17 cellular contexts compared by ENCODE assay signal in the genomic region with DNA sequence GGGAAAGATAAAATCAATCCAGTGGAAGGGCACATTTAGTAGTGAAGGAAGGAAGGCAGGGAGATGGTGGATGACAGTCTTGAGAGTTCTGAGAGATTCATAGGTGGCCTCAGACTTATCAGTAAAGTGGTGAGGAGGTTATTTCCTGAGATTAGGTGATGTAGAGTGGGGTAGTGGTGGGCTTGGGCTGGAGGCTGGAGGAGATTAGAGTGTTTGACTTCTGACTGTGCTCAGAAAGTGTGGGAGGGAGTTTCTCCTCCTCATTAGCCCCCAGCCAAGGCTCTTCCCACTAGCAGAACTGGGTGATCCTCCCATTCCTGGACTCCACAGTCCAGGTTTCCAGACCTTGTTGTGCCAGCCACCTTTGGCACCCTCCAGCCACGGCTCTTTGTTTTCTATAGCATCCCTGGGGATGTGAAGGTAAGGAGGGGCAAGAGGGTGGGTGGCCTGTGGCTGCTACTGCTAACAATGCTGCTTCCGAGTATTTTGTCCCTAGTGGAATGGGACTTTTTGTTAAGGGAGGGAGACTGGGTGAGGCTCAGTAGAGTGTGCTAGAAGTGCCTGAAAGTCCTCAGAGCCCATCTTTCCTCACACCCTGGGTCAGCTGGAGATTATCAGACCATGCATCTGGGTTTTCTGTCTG.
DNase-seq lines count a peak whose midpoint lies in the region; ATAC-seq and TF ChIP-seq lines count a peak whose summit lies in the region.
"Had no signal": no experiment of that assay in that cellular context is flagged by ENCODE, and none has a peak within 500 bp of the region (broad histone marks: within the 10 kb centered on the region; RNA-seq: fewer than 3 reads in every experiment).

No MANE protein-coding gene starts in this region.

- H3K4me1 ChIP-seq in mammary epithelial cell (ENCODE audit: insufficient read depth, low read length), result peaks cover 5% of the 10 kb centered on the region
- no peaks in the 10 kb centered on the region for H3K4me1 ChIP-seq in endodermal cell (ENCODE audit: control insufficient read depth, insufficient read depth, low read length)
- peaks cover 0 to 2% of the 10 kb centered on the region in 2 donors for H3K4me1 ChIP-seq in aorta (ENCODE audit: control insufficient read depth in 1 of 2, insufficient read depth in 2 of 2, low read length in 2 of 2)
- H3K4me1 ChIP-seq: A549, HAP-1 had no signal

- H3K27me3 Mint-ChIP-seq in MCF 10A (ENCODE audit: insufficient read depth, unreplicated experiment) (no peaks in the 10 kb centered on the region), HFFc6 (ENCODE audit: insufficient read depth) (no peaks in the 10 kb centered on the region), endodermal cell (ENCODE audit: insufficient read depth) (peaks cover 36% of the 10 kb centered on the region)

- POLR2A ChIA-PET in MCF 10A (lab: Yijun Ruan, JAX), result no interaction called here

- no peak for DNase-seq in MCF 10A (ENCODE audit: unreplicated experiment)
- DNase-seq in mammary epithelial cell, result no peak
- DNase-seq in HFFc6, result no peak
- peak; percentile 30 for DNase-seq in endodermal cell
- no peak for DNase-seq in aorta
- DNase-seq: AML-193; Caco-2; CD4-positive, alpha-beta T cell; DMS153; DMS79; GDM1 had no signal

- in situ Hi-C loops in mammary epithelial cell (cut with MboI; ENCODE audit: low sequenced_read_pairs in 2 of 2), result no loop called here

- H3K27ac Mint-ChIP-seq in MCF 10A (ENCODE audit: low read depth, unreplicated experiment) (peak overlapping the region; percentile 24), HFFc6 (peak overlapping the region; percentile 7; the same call in 1 of the 2 replicates), endodermal cell (no peak overlapping the region)
- H3K27ac Mint-ChIP-seq: CD4-positive, alpha-beta T cell had no signal

- no peak overlapping the region for H3K4me3 Mint-ChIP-seq in MCF 10A (ENCODE audit: unreplicated experiment)
- no peak overlapping the region for H3K4me3 Mint-ChIP-seq in HFFc6
- no peak overlapping the region for H3K4me3 Mint-ChIP-seq in endodermal cell
- H3K4me3 Mint-ChIP-seq: CD4-positive, alpha-beta T cell had no signal

- H3K9me3 Mint-ChIP-seq in MCF 10A (ENCODE audit: unreplicated experiment) (peaks cover 5% of the 10 kb centered on the region), HFFc6 (no peaks in the 10 kb centered on the region), endodermal cell (no peaks in the 10 kb centered on the region)
- H3K9me3 Mint-ChIP-seq: CD4-positive, alpha-beta T cell had no signal

- CTCF ChIA-PET in MCF 10A (lab: Yijun Ruan, JAX), result interaction anchor here (0.5 to 0.7 kb wide), 3 partner anchors 101 to 1070 kb away, joined by 3 to 4 read pairs (median 3); no protein-coding TSS in a partner anchor
- CTCF ChIA-PET in mammary epithelial cell (lab: Charles Lee; ENCODE audit: low non-redundant PET), result no interaction called here

- peaks cover 12% of the 10 kb centered on the region for H3K4me1 Mint-ChIP-seq in MCF 10A (ENCODE audit: insufficient read depth, unreplicated experiment)
- H3K4me1 Mint-ChIP-seq in HFFc6 (ENCODE audit: low read depth), result peaks cover 34% of the 10 kb centered on the region
- H3K4me1 Mint-ChIP-seq in endodermal cell, result peaks cover 11% of the 10 kb centered on the region

- H3K27ac ChIP-seq in mammary epithelial cell (ENCODE audit: insufficient read depth, low read depth, low read length) (no peak overlapping the region), endodermal cell (ENCODE audit: low read depth, low read length) (no peak overlapping the region), aorta (ENCODE audit: low read depth in 1 of 2, low read length in 2 of 2) (no peak overlapping the region)
- H3K27ac ChIP-seq: 22Rv1, A549, C4-2B had no signal

- peak; percentile 19 for ATAC-seq in aorta (ENCODE audit: low FRiP score)
- no peak for ATAC-seq in GM21825 (IDR thresholded peaks at IDR 0.05; ENCODE audit: unreplicated experiment)
- ATAC-seq in HG02885 (IDR thresholded peaks at IDR 0.05; ENCODE audit: poor library complexity, unreplicated experiment), result no peak
- ATAC-seq: A549 had no signal

- H2AFZ ChIP-seq in mammary epithelial cell (ENCODE audit: low read depth, low read length), result no peak overlapping the region

- WGBS in mammary epithelial cell (ENCODE audit: low coverage, missing lambda C conversion rate), result 28% methylated on average over 2 of the region's 2 CpGs
- 80 to 93% methylated on average over 2 of the region's 2 CpGs for WGBS in endodermal cell (ENCODE audit: insufficient coverage in 1 of 2, insufficient read length in 1 of 2), 2 experiments
- 44 to 73% methylated on average over 2 of the region's 2 CpGs for WGBS in aorta, 2 donors

- no peak for TF ChIP-seq CTCF in MCF 10A (IDR thresholded peaks at IDR 0.05; ENCODE audit: unreplicated experiment)
- no peak for TF ChIP-seq CTCF in mammary epithelial cell (conservative IDR thresholded peaks at IDR 0.05 in 1 of 2, IDR thresholded peaks at IDR 0.05 in 1 of 2; ENCODE audit: extremely low read depth in 1 of 2, insufficient read depth in 1 of 2, low read depth in 1 of 2, low read length in 2 of 2)
- no peak for TF ChIP-seq CTCF in HFFc6 (IDR thresholded peaks at IDR 0.05)
- TF ChIP-seq CTCF in endodermal cell (conservative IDR thresholded peaks at IDR 0.05), result no peak

- H3K36me3 Mint-ChIP-seq in MCF 10A (ENCODE audit: insufficient read depth, unreplicated experiment) (no peaks in the 10 kb centered on the region), HFFc6 (ENCODE audit: low read depth) (no peaks in the 10 kb centered on the region), endodermal cell (ENCODE audit: low read depth) (no peaks in the 10 kb centered on the region)

- H3K9ac ChIP-seq in mammary epithelial cell (ENCODE audit: insufficient read depth, low read length) (no peak overlapping the region), endodermal cell (ENCODE audit: extremely low read depth, low read length, poor library complexity, severe bottlenecking) (no peak overlapping the region)

- H3K4me3 ChIP-seq in mammary epithelial cell (replicated peaks in 1 of 3; ENCODE audit: insufficient read depth in 1 of 3, low read depth in 2 of 3, low read length in 3 of 3) (no peak overlapping the region), endodermal cell (ENCODE audit: low read length) (no peak overlapping the region), aorta (ENCODE audit: low read length in 2 of 2) (no peak overlapping the region)
- H3K4me3 ChIP-seq: A549, HAP-1 had no signal

- H3K79me2 ChIP-seq in mammary epithelial cell (ENCODE audit: insufficient read depth, low read length), result no peaks in the 10 kb centered on the region

- intact Hi-C loops in MCF 10A (cut with micrococcal nuclease) (no loop called here), mammary epithelial cell (cut with micrococcal nuclease) (no loop called here), aorta (cut with DNase I) (no loop called here)

- BruUV-seq in MCF 10A (replicated peaks; lab: Mats Ljungman, UMichigan), result no TSS peak
- BruUV-seq in mammary epithelial cell (replicated peaks; lab: Mats Ljungman, UMichigan), result no TSS peak

- H3K36me3 ChIP-seq in mammary epithelial cell (ENCODE audit: insufficient read depth, low read length) (no peaks in the 10 kb centered on the region), endodermal cell (ENCODE audit: control insufficient read depth, insufficient read depth, low read length) (no peaks in the 10 kb centered on the region), aorta (ENCODE audit: control insufficient read depth in 1 of 2, insufficient read depth in 2 of 2, low read length in 1 of 2) (no peaks in the 10 kb centered on the region)
- H3K36me3 ChIP-seq: HAP-1 had no signal

- H4K20me1 ChIP-seq in mammary epithelial cell (ENCODE audit: insufficient read depth, low read length), result no peaks in the 10 kb centered on the region

- no peaks in the 10 kb centered on the region for H3K9me3 ChIP-seq in mammary epithelial cell (replicated peaks; ENCODE audit: insufficient read depth, low read length)
- H3K9me3 ChIP-seq in endodermal cell (ENCODE audit: control insufficient read depth, low read length), result peaks cover 20% of the 10 kb centered on the region
- H3K9me3 ChIP-seq in aorta (ENCODE audit: control insufficient read depth, low read length), result no peaks in the 10 kb centered on the region
- H3K9me3 ChIP-seq: A549, Caco-2, HAP-1 had no signal

- H3K27me3 ChIP-seq in mammary epithelial cell (ENCODE audit: insufficient read depth, low read length) (no peaks in the 10 kb centered on the region), endodermal cell (ENCODE audit: control insufficient read depth, insufficient read depth, low read length, poor library complexity, severe bottlenecking) (peaks cover 9% of the 10 kb centered on the region), aorta (ENCODE audit: control insufficient read depth in 1 of 2, insufficient read depth in 2 of 2, low read length in 1 of 2) (no peaks in the 10 kb centered on the region)

- no peak overlapping the region for H3K4me2 ChIP-seq in mammary epithelial cell (ENCODE audit: insufficient read depth, low read depth, low read length)
- H3K4me2 ChIP-seq: A549 had no signal

- dilution Hi-C loops in mammary epithelial cell (cut with HindIII; ENCODE audit: low sequenced_read_pairs), result no loop called here
